ENCODE assay signal across 1 cellular context in the genomic region with DNA sequence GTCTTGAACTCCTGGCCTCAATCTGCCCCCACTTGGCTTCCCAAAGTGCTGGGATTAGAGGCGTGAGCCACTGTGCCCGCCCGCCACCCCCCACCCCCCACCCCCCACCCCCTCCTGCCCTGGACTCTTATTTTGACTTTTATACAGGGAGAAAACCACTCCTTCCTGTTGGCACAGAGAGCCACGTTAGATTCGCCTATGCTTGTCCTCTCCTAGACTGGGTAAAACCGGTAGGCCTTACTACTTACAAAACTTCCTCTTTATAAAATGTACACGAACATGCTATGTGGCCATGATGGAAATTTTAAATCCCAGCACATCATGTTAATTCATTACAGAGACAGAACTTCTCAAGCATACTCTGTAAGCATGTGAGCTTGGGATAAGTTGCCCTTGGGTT.
TF ChIP-seq lines count a peak whose summit lies in the region.

No MANE protein-coding gene starts in this region.

TF ChIP-seq in SK-N-SH, 30 proteins besides CTCF, POLR2A, EP300 and RAD21 (continued from another document):
- TF ChIP-seq, protein P1, sequence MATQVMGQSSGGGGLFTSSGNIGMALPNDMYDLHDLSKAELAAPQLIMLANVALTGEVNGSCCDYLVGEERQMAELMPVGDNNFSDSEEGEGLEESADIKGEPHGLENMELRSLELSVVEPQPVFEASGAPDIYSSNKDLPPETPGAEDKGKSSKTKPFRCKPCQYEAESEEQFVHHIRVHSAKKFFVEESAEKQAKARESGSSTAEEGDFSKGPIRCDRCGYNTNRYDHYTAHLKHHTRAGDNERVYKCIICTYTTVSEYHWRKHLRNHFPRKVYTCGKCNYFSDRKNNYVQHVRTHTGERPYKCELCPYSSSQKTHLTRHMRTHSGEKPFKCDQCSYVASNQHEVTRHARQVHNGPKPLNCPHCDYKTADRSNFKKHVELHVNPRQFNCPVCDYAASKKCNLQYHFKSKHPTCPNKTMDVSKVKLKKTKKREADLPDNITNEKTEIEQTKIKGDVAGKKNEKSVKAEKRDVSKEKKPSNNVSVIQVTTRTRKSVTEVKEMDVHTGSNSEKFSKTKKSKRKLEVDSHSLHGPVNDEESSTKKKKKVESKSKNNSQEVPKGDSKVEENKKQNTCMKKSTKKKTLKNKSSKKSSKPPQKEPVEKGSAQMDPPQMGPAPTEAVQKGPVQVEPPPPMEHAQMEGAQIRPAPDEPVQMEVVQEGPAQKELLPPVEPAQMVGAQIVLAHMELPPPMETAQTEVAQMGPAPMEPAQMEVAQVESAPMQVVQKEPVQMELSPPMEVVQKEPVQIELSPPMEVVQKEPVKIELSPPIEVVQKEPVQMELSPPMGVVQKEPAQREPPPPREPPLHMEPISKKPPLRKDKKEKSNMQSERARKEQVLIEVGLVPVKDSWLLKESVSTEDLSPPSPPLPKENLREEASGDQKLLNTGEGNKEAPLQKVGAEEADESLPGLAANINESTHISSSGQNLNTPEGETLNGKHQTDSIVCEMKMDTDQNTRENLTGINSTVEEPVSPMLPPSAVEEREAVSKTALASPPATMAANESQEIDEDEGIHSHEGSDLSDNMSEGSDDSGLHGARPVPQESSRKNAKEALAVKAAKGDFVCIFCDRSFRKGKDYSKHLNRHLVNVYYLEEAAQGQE (IDR thresholded peaks at IDR 0.05; ENCODE audit: low read depth, low read length), result no peak
- TF ChIP-seq TCF12 (IDR thresholded peaks at IDR 0.05), result no peak
